Comparison of ENCODE assay signal across 8 cellular contexts in genomic region chr2:200765139-200765951, GRCh38. TPM values are rescaled to one million over a fixed set of nuclear protein-coding genes. Genes with fewer than 3 reads are reported as not detected.
A peak's percentile ranks its signal among the peaks of the same experiment; 100 is the strongest.
DNase-seq lines count a peak whose midpoint lies in the region; ATAC-seq and TF ChIP-seq lines count a peak whose summit lies in the region.

No MANE protein-coding gene starts in this region.

- no peak overlapping the region for H3K4me3 ChIP-seq in fibroblast of villous mesenchyme (ENCODE audit: low read depth, low read length)

- peaks cover 11 to 15% of the 10 kb centered on the region in 2 donors for H3K27me3 Mint-ChIP-seq in natural killer cell treated with Interleukin-12 subunit alpha and Interleukin-12 subunit beta and Interleukin-15 and Interleukin-18, amount 100 ng/mL, for 72 hours
- H3K27me3 Mint-ChIP-seq in natural killer cell (ENCODE audit: low read depth in 2 of 2) = peaks cover 0 to 9% of the 10 kb centered on the region in 2 donors

- no peak for TF ChIP-seq CTCF in natural killer cell (IDR thresholded peaks at IDR 0.05)
- TF ChIP-seq CTCF in fibroblast of villous mesenchyme (IDR thresholded peaks at IDR 0.05; ENCODE audit: insufficient read depth, low read depth, low read length) = no peak

- DNase-seq in natural killer cell treated with Interleukin-12 subunit alpha and Interleukin-12 subunit beta and Interleukin-15 and Interleukin-18, amount 100 ng/mL, for 72 hours (ENCODE audit: low spot score) = no peak
- DNase-seq in natural killer cell (no peak), fibroblast of villous mesenchyme (ENCODE audit: low read depth) (peak; percentile 95), inferior parietal cortex (ENCODE audit: extremely low spot score) (no peak), mucosa of gallbladder (ENCODE audit: low spot score) (no peak)
- DNase-seq in activated CD4-positive, alpha-beta T cell treated with anti-CD3 and anti-CD28 coated beads, Interleukin-2, amount 50 U/mL, for 48 hours = peak; percentile 49 to 68
- DNase-seq in stimulated activated CD8-positive, alpha-beta memory T cell treated with anti-CD3 and anti-CD28 coated beads, Interleukin-7, amount 100 ng/mL, for 24 hours (ENCODE audit: low read depth) = peak; percentile 28

- peaks cover 3 to 12% of the 10 kb centered on the region in 2 donors for H3K4me1 Mint-ChIP-seq in natural killer cell treated with Interleukin-12 subunit alpha and Interleukin-12 subunit beta and Interleukin-15 and Interleukin-18, amount 100 ng/mL, for 72 hours (ENCODE audit: low read depth in 2 of 2)
- no peaks in the 10 kb centered on the region for H3K4me1 Mint-ChIP-seq in natural killer cell

- peak; percentile 32 to 83 for ATAC-seq in natural killer cell treated with Interleukin-12 subunit alpha and Interleukin-12 subunit beta and Interleukin-15 and Interleukin-18, amount 100 ng/mL, for 72 hours
- no peak for ATAC-seq in natural killer cell
- no peak for ATAC-seq in HG03108 (IDR thresholded peaks at IDR 0.05; ENCODE audit: unreplicated experiment)

- peak overlapping the region in 1 of 2 donors; percentile 19 for H3K27ac Mint-ChIP-seq in natural killer cell treated with Interleukin-12 subunit alpha and Interleukin-12 subunit beta and Interleukin-15 and Interleukin-18, amount 100 ng/mL, for 72 hours
- H3K27ac Mint-ChIP-seq in natural killer cell = no peak overlapping the region

- no peaks in the 10 kb centered on the region for H3K9me3 Mint-ChIP-seq in natural killer cell treated with Interleukin-12 subunit alpha and Interleukin-12 subunit beta and Interleukin-15 and Interleukin-18, amount 100 ng/mL, for 72 hours
- H3K9me3 Mint-ChIP-seq in natural killer cell = no peaks in the 10 kb centered on the region

- H3K36me3 Mint-ChIP-seq in natural killer cell treated with Interleukin-12 subunit alpha and Interleukin-12 subunit beta and Interleukin-15 and Interleukin-18, amount 100 ng/mL, for 72 hours = no peaks in the 10 kb centered on the region
- no peaks in the 10 kb centered on the region for H3K36me3 Mint-ChIP-seq in natural killer cell

- intact Hi-C loops in natural killer cell (cut with micrococcal nuclease) = no loop called here

- H3K4me3 Mint-ChIP-seq in natural killer cell treated with Interleukin-12 subunit alpha and Interleukin-12 subunit beta and Interleukin-15 and Interleukin-18, amount 100 ng/mL, for 72 hours = peak overlapping the region; percentile 36
- no peak overlapping the region for H3K4me3 Mint-ChIP-seq in natural killer cell

RNA-seq across cellular contexts. Expression of gene BZW1, which starts 46.4 kb away (rescaled TPM):
- 100 to 1,000 TPM; 327 to 422 TPM for total RNA-seq in natural killer cell treated with Interleukin-12 subunit alpha and Interleukin-12 subunit beta and Interleukin-15 and Interleukin-18, amount 100 ng/mL, for 72 hours
- total RNA-seq in natural killer cell (100 to 1,000 TPM; 393 to 417 (median 411) TPM), fibroblast of villous mesenchyme (528 and 662 TPM in 2 replicates), mucosa of gallbladder (158 TPM)

Comparison
In these comparisons a context has a peak if more than half of its experiments do, and no peak if none do; other contexts are left out.
1. ATAC-seq: peak in natural killer cell treated with Interleukin-12 subunit alpha and Interleukin-12 subunit beta and Interleukin-15 and Interleukin-18, amount 100 ng/mL, for 72 hours (2 of 2); none in natural killer cell (0 of 3) and HG03108 (single experiment).
2. DNase-seq: peak in activated CD4-positive, alpha-beta T cell treated with anti-CD3 and anti-CD28 coated beads, Interleukin-2, amount 50 U/mL, for 48 hours (2 of 2), fibroblast of villous mesenchyme (single experiment) and stimulated activated CD8-positive, alpha-beta memory T cell treated with anti-CD3 and anti-CD28 coated beads, Interleukin-7, amount 100 ng/mL, for 24 hours (single experiment); none in natural killer cell treated with Interleukin-12 subunit alpha and Interleukin-12 subunit beta and Interleukin-15 and Interleukin-18, amount 100 ng/mL, for 72 hours (single experiment), natural killer cell (single experiment), inferior parietal cortex (single experiment) and mucosa of gallbladder (single experiment).